Comparison of ENCODE assay signal across 14 cellular contexts in genomic region chr1:21514245-21514644, GRCh38. TPM values are rescaled to one million over a fixed set of nuclear protein-coding genes. Genes with fewer than 3 reads are reported as not detected.
DNase-seq lines count a peak whose midpoint lies in the region; ATAC-seq, FAIRE-seq and TF ChIP-seq lines count a peak whose summit lies in the region.
"Had no signal": no experiment of that assay in that cellular context is flagged by ENCODE, and none has a peak within 500 bp of the region (broad histone marks: within the 10 kb centered on the region; RNA-seq: fewer than 3 reads in every experiment).

No MANE protein-coding gene starts in this region.

- DNase-seq in GM12892 (ENCODE audit: insufficient read length) (peak; percentile 41), GM20000 (ENCODE audit: low spot score) (peak; percentile 76), germinal center (ENCODE audit: low spot score) (peak; percentile 59), left lung (no peak), hepatic stellate cell (ENCODE audit: low spot score) (no peak)
- DNase-seq: activated CD4-positive, alpha-beta T cell treated with anti-CD3 and anti-CD28 coated beads, Interleukin-2, amount 50 U/mL, for 4 hours; activated naive CD4-positive, alpha-beta T cell treated with anti-CD3 and anti-CD28 coated beads for 36 hours; CD4-positive, CD25-positive, alpha-beta regulatory T cell; stimulated activated CD4-positive, alpha-beta T cell treated with anti-CD3 and anti-CD28 coated beads, Interleukin-4, amount 100 ng/mL, for 4 hours; T-cell had no signal

- peaks cover 0 to 4% of the 10 kb centered on the region in 2 donors for H3K36me3 ChIP-seq in left lung

- H3K4me3 ChIP-seq in left lung: no peak overlapping the region

- peak; percentile 68 for ATAC-seq in HG03432 (IDR thresholded peaks at IDR 0.05; ENCODE audit: unreplicated experiment)
- ATAC-seq in HG03135 (IDR thresholded peaks at IDR 0.05; ENCODE audit: unreplicated experiment): no peak
- ATAC-seq in left lung: no peak
- ATAC-seq in HG03469 (IDR thresholded peaks at IDR 0.05; ENCODE audit: unreplicated experiment): no peak
- ATAC-seq: T-cell had no signal

- H3K4me1 ChIP-seq in left lung: peaks cover 22 to 46% of the 10 kb centered on the region in 2 donors

- TF ChIP-seq POLR2A in GM12892 (IDR thresholded peaks at IDR 0.05; ENCODE audit: low read depth, low read length): no peak

- FAIRE-seq in GM12892 (lab: Jason Lieb, UNC): peak; percentile 82

- peaks cover 0 to 33% of the 10 kb centered on the region in 2 donors for H3K27me3 ChIP-seq in left lung

- no peaks in the 10 kb centered on the region for H3K9me3 ChIP-seq in left lung

- intact Hi-C loops in left lung (cut with DNase I): loop anchor here in 1 of 2 donors (10.0 kb wide), 1 partner anchor 141 kb away; no protein-coding TSS in a partner anchor

- no peak overlapping the region for H3K27ac ChIP-seq in left lung
- H3K27ac ChIP-seq: KMS-11 had no signal

- TF ChIP-seq CTCF in GM20000 (IDR thresholded peaks at IDR 0.05; ENCODE audit: extremely low read depth, missing control alignments) (no peak), left lung (IDR thresholded peaks at IDR 0.05) (no peak)

RNA-seq across cellular contexts. Expression of gene ALPL, which starts 5.0 kb away (rescaled TPM):
- polyA plus RNA-seq in GM12892 (2012; ENCODE audit: missing spikeins): not detected
- 100 to 1,000 TPM; 148 to 198 TPM for total RNA-seq in left lung
- total RNA-seq: activated naive CD4-positive, alpha-beta T cell treated with anti-CD3 and anti-CD28 coated beads for 36 hours; CD4-positive, CD25-positive, alpha-beta regulatory T cell had no signal
- polyA plus RNA-seq: CD4-positive, CD25-positive, alpha-beta regulatory T cell had no signal

Comparison
In these comparisons a context has a peak if more than half of its experiments do, and no peak if none do; other contexts are left out.
1. DNase-seq: peak in GM12892 (single experiment), GM20000 (single experiment) and germinal center (single experiment); none in left lung (0 of 2) and hepatic stellate cell (single experiment).